9 cellular contexts compared by ENCODE assay signal in the genomic region with DNA sequence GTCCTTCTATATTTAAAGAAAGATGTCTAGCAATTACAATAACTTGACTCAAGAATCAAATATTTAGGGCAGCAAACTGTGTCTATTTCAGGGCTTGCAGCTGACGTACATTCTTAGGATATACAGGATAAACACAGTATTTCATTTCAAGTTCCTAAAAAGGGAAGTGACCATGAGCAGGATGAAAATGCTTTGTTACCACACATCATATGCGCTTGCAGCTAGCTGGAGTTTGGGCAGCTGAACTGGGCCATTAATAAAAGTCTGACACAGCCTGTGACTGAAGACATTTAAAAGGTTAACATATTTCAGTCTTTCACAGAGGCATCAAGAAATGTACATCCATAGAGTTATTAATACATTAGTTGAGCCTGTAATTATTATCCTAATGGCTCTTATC.
DNase-seq lines count a peak whose midpoint lies in the region; ATAC-seq and TF ChIP-seq lines count a peak whose summit lies in the region.
"Had no signal": no experiment of that assay in that cellular context is flagged by ENCODE, and none has a peak within 500 bp of the region (broad histone marks: within the 10 kb centered on the region; RNA-seq: fewer than 3 reads in every experiment).

No MANE protein-coding gene starts in this region.

- H3K27me3 ChIP-seq in lower lobe of right lung (ENCODE audit: low read depth) (no peaks in the 10 kb centered on the region), tibial nerve (no peaks in the 10 kb centered on the region)

- TF ChIP-seq EP300 in tibial nerve (IDR thresholded peaks at IDR 0.05), result peak in 1 of 2 donors; percentile 51

- peak overlapping the region; percentile 28 for H3K4me3 ChIP-seq in lower lobe of right lung
- H3K4me3 ChIP-seq in tibial nerve, result no peak overlapping the region

- no peak for TF ChIP-seq CTCF in lower lobe of right lung (IDR thresholded peaks at IDR 0.05)
- TF ChIP-seq CTCF in tibial nerve (IDR thresholded peaks at IDR 0.05), result no peak

- H3K36me3 ChIP-seq in lower lobe of right lung (no peaks in the 10 kb centered on the region), tibial nerve (no peaks in the 10 kb centered on the region)

- H3K27me3 Mint-ChIP-seq in activated CD8-positive, alpha-beta T cell treated with anti-CD3 and anti-CD28 coated beads, Interleukin-2, amount 10 ng/mL, durations not matched to agents 7 days and 5 days (ENCODE audit: low read depth), result no peaks in the 10 kb centered on the region

- peaks cover 35% of the 10 kb centered on the region for H3K4me1 Mint-ChIP-seq in activated CD8-positive, alpha-beta T cell treated with anti-CD3 and anti-CD28 coated beads, Interleukin-2, amount 10 ng/mL, durations not matched to agents 7 days and 5 days (ENCODE audit: low read depth)

- ATAC-seq in activated CD8-positive, alpha-beta T cell treated with anti-CD3 and anti-CD28 coated beads, Interleukin-2, amount 10 ng/mL, durations not matched to agents 7 days and 5 days, result no peak
- ATAC-seq in lower lobe of right lung (no peak), HG02763 (IDR thresholded peaks at IDR 0.05; ENCODE audit: unreplicated experiment) (no peak), HG03135 (IDR thresholded peaks at IDR 0.05; ENCODE audit: unreplicated experiment) (no peak)

- CTCF ChIA-PET in activated CD8-positive, alpha-beta T cell treated with anti-CD3 and anti-CD28 coated beads, Interleukin-2, amount 10 ng/mL, durations not matched to agents 7 days and 5 days (lab: Charles Lee), result interaction anchor here (0.6 to 1.8 kb wide), 10 partner anchors 12 to 623 kb away, joined by 3 to 12 read pairs (median 3); a partner anchor contains a TSS

- DNase-seq in AG08396 (ENCODE audit: low spot score) (peak; percentile 26), LHCN-M2 (ENCODE audit: low read depth) (peak; percentile 86), lower lobe of right lung (no peak), tibial nerve (ENCODE audit: low spot score in 2 of 2) (no peak)
- no peak for DNase-seq in activated CD8-positive, alpha-beta T cell treated with anti-CD3 and anti-CD28 coated beads, Interleukin-2, amount 10 ng/mL, durations not matched to agents 7 days and 5 days
- DNase-seq in NK-92 treated with Interleukin-12 subunit alpha and Interleukin-12 subunit beta, amount 100 ng/mL, for 24 hours (lab: John Stamatoyannopoulos, UW), result no peak
- DNase-seq: stimulated activated CD4-positive, alpha-beta T cell treated with anti-CD3 and anti-CD28 coated beads, Interleukin-2, amount 100 ng/mL, for 24 hours had no signal

- H3K36me3 Mint-ChIP-seq in activated CD8-positive, alpha-beta T cell treated with anti-CD3 and anti-CD28 coated beads, Interleukin-2, amount 10 ng/mL, durations not matched to agents 7 days and 5 days (ENCODE audit: low read depth), result peaks cover 2% of the 10 kb centered on the region

- 45 to 46% methylated on average over 2 of the region's 2 CpGs for WGBS in tibial nerve, 2 donors

- peak overlapping the region; percentile 65 for H3K4me3 Mint-ChIP-seq in activated CD8-positive, alpha-beta T cell treated with anti-CD3 and anti-CD28 coated beads, Interleukin-2, amount 10 ng/mL, durations not matched to agents 7 days and 5 days

- TF ChIP-seq POLR2A in tibial nerve (IDR thresholded peaks at IDR 0.05), result no peak

- no peaks in the 10 kb centered on the region for H3K9me3 Mint-ChIP-seq in activated CD8-positive, alpha-beta T cell treated with anti-CD3 and anti-CD28 coated beads, Interleukin-2, amount 10 ng/mL, durations not matched to agents 7 days and 5 days (ENCODE audit: insufficient read depth)

- intact Hi-C loops in lower lobe of right lung (cut with DNase I), result no loop called here

- H3K4me1 ChIP-seq in lower lobe of right lung (peaks cover 27% of the 10 kb centered on the region), tibial nerve (peaks cover 0 to 24% (median 6%) of the 10 kb centered on the region in 4 donors)

- peak overlapping the region; percentile 53 for H3K27ac ChIP-seq in lower lobe of right lung
- H3K27ac ChIP-seq in tibial nerve, result no peak overlapping the region

- POLR2A ChIA-PET in activated CD8-positive, alpha-beta T cell treated with anti-CD3 and anti-CD28 coated beads, Interleukin-2, amount 10 ng/mL, durations not matched to agents 7 days and 5 days (lab: Charles Lee), result interaction anchor here (0.7 to 1.0 kb wide), 2 partner anchors 36 to 271 kb away, joined by 3 read pairs; no protein-coding TSS in a partner anchor

- H3K9me3 ChIP-seq in lower lobe of right lung (no peaks in the 10 kb centered on the region), tibial nerve (no peaks in the 10 kb centered on the region)

- H3K27ac Mint-ChIP-seq in activated CD8-positive, alpha-beta T cell treated with anti-CD3 and anti-CD28 coated beads, Interleukin-2, amount 10 ng/mL, durations not matched to agents 7 days and 5 days, result peak overlapping the region; percentile 82

Comparison
In these comparisons a context has a peak if more than half of its experiments do, and no peak if none do; other contexts are left out.
1. DNase-seq: peak in AG08396 (single experiment) and LHCN-M2 (single experiment); none in activated CD8-positive, alpha-beta T cell treated with anti-CD3 and anti-CD28 coated beads, Interleukin-2, amount 10 ng/mL, durations not matched to agents 7 days and 5 days (single experiment), lower lobe of right lung (single experiment), tibial nerve (0 of 2) and NK-92 treated with Interleukin-12 subunit alpha and Interleukin-12 subunit beta, amount 100 ng/mL, for 24 hours (single experiment).